8 cellular contexts compared by ENCODE assay signal in the genomic region with DNA sequence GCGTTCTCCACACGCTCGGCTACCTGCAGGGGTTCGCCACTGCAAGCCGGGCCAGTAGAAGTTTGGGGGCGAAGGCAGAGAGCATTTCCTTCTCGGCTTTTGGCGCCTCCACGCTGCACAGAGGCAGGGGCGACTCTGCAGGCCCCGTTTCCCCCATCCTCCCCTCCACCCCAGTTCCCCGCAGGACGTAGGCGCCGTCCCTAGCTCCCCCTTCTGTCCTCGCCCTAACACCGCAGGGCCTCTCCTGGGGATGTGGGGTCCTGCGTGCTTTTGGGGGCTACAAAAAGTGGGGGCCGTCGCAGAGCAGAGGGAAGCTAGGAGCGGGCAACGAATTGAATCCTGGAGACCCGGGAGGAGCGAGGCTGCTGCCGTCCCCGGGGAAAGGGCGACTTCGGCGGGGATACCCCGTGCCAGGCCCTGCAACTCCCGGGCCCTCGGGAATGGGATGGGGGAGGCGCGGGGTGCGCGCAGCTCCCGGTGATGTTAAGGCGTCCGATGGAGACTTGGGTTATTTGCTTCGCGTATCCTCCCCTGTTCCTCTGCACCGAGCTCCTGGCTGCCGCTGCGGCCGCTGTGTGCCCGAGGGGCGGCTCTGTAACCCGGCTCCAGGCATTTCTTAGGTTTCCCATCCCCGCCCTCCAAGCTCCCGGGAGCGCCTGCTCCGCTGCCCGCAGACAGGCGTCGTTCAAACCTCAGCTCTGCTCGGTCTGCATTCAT.
DNase-seq lines count a peak whose midpoint lies in the region; ATAC-seq and TF ChIP-seq lines count a peak whose summit lies in the region.

No MANE protein-coding gene starts in this region.

- peak; percentile 50 for DNase-seq in activated CD8-positive, alpha-beta memory T cell treated with anti-CD3 and anti-CD28 coated beads, Interleukin-2, amount 50 U/mL, for 48 hours
- no peak for DNase-seq in activated CD8-positive, alpha-beta memory T cell treated with anti-CD3 and anti-CD28 coated beads for 24 hours
- DNase-seq in NCI-H510A treated with DMSO at 0.1 percent for 48 hours (lab: John Stamatoyannopoulos, UW) (peak; percentile 53), esophagus muscularis mucosa (ENCODE audit: extremely low spot score) (no peak), GM20000 (ENCODE audit: low spot score) (no peak), NCI-H128 (lab: John Stamatoyannopoulos, UW; ENCODE audit: unreplicated experiment) (no peak)

- H3K27ac ChIP-seq in esophagus muscularis mucosa (replicated peaks in 1 of 4) = no peak overlapping the region
- H3K27ac ChIP-seq in parathyroid adenoma = no peak overlapping the region

- H3K9me3 ChIP-seq in esophagus muscularis mucosa (peaks cover 0 to 5% (median 0%) of the 10 kb centered on the region in 4 donors), parathyroid adenoma (ENCODE audit: control insufficient read depth, low read length) (no peaks in the 10 kb centered on the region)

- TF ChIP-seq CTCF in esophagus muscularis mucosa (IDR thresholded peaks at IDR 0.05) (no peak), parathyroid adenoma (IDR thresholded peaks at IDR 0.05) (no peak), GM20000 (IDR thresholded peaks at IDR 0.05; ENCODE audit: extremely low read depth, missing control alignments) (no peak)

- H3K79me2 ChIP-seq in parathyroid adenoma = no peaks in the 10 kb centered on the region

- under 1% methylated on average over 17 of the region's 56 CpGs for WGBS in esophagus muscularis mucosa

- TF ChIP-seq EP300 in esophagus muscularis mucosa (IDR thresholded peaks at IDR 0.05) = no peak

- H3K4me3 ChIP-seq in esophagus muscularis mucosa = peak overlapping the region; percentile 17 to 45 (median 30)
- no peak overlapping the region for H3K4me3 ChIP-seq in parathyroid adenoma (ENCODE audit: low read depth, low read length)

- H3K36me3 ChIP-seq in esophagus muscularis mucosa (no peaks in the 10 kb centered on the region), parathyroid adenoma (ENCODE audit: control insufficient read depth, insufficient read depth, low read length) (no peaks in the 10 kb centered on the region)

- no peak overlapping the region for H3K9ac ChIP-seq in parathyroid adenoma

- peak overlapping the region; percentile 28 for H2AFZ ChIP-seq in parathyroid adenoma

- no peak for TF ChIP-seq POLR2A in esophagus muscularis mucosa (IDR thresholded peaks at IDR 0.05; ENCODE audit: low read depth)

- H3K27me3 ChIP-seq in esophagus muscularis mucosa = peaks cover 0 to 85% (median 15%) of the 10 kb centered on the region in 4 donors
- no peaks in the 10 kb centered on the region for H3K27me3 ChIP-seq in parathyroid adenoma (ENCODE audit: control insufficient read depth, insufficient read depth, low read length)

- intact Hi-C loops in esophagus muscularis mucosa (cut with DNase I) = no loop called here

- H3K4me1 ChIP-seq in esophagus muscularis mucosa = peaks cover 0 to 16% (median 15%) of the 10 kb centered on the region in 4 donors
- H3K4me1 ChIP-seq in parathyroid adenoma = no peaks in the 10 kb centered on the region

- H3K4me2 ChIP-seq in parathyroid adenoma (ENCODE audit: low read length) = peak overlapping the region; percentile 43

- no peak for ATAC-seq in GM18861 (IDR thresholded peaks at IDR 0.05; ENCODE audit: unreplicated experiment)

Comparison
In these comparisons a context has a peak if more than half of its experiments do, and no peak if none do; other contexts are left out.
1. DNase-seq: peak in activated CD8-positive, alpha-beta memory T cell treated with anti-CD3 and anti-CD28 coated beads, Interleukin-2, amount 50 U/mL, for 48 hours (single experiment) and NCI-H510A treated with DMSO at 0.1 percent for 48 hours (single experiment); none in activated CD8-positive, alpha-beta memory T cell treated with anti-CD3 and anti-CD28 coated beads for 24 hours (single experiment), esophagus muscularis mucosa (single experiment), GM20000 (single experiment) and NCI-H128 (single experiment).